ENCODE assay signal across 2 cellular contexts in genomic region chr6:134204759-134205158, GRCh38.
TF ChIP-seq lines count a peak whose summit lies in the region.

No MANE protein-coding gene starts in this region.

TF ChIP-seq in HEK293, 187 proteins besides CTCF, POLR2A, EP300 and RAD21:
- TF ChIP-seq ZNF366 (tag by site-specific recombination; conservative IDR thresholded peaks at IDR 0.05): peak; percentile 70
- peak; percentile 54 for TF ChIP-seq PRDM1 (tag by site-specific recombination; IDR thresholded peaks at IDR 0.05)

TF ChIP-seq in K562, 482 proteins besides CTCF, POLR2A, EP300 and RAD21:
- TF ChIP-seq, protein P1, sequence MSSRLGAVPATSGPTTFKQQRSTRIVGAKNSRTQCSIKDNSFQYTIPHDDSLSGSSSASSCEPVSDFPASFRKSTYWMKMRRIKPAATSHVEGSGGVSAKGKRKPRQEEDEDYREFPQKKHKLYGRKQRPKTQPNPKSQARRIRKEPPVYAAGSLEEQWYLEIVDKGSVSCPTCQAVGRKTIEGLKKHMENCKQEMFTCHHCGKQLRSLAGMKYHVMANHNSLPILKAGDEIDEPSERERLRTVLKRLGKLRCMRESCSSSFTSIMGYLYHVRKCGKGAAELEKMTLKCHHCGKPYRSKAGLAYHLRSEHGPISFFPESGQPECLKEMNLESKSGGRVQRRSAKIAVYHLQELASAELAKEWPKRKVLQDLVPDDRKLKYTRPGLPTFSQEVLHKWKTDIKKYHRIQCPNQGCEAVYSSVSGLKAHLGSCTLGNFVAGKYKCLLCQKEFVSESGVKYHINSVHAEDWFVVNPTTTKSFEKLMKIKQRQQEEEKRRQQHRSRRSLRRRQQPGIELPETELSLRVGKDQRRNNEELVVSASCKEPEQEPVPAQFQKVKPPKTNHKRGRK (tag; IDR thresholded peaks at IDR 0.05): peak; percentile 68
TF ChIP-seq in K562: peak in this region for 1; not testable (repeated sequence) for 481.
